ENCODE assay signal across 21 cellular contexts in the genomic region with DNA sequence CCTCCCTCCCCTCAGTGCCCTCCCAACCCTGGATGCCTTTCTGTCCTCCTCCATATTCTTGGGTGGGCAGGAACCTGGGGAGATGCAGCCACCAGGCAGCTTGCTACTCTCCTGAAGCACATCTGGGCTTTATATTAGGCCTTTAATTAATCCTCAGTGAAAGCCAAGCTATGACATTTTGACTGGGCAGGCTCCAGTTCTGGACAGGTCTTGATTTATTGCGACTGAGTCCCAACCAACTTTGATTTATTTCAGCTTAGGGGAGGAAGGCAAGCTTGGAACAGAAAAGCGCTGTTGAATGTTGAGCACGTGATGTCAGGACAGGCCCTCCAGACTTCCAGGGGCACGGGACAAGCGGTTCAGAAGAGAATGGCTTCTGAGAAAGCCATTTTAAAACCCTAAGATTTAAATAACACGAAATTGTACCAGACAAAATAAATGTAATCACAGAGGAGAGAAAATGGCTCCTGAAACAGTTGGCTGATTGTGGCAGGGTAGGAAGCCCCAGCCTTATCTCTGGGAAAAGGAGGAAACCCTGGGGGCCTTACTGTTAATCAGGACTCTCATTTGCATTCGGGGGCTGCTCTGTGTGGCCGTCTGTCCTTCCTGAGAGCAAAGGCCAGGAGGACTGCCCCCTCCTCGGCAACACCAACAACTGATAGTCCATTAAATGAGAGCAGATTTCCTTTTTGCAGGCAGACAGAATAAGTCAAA.
DNase-seq lines count a peak whose midpoint lies in the region; ATAC-seq and TF ChIP-seq lines count a peak whose summit lies in the region.
"Had no signal": no experiment of that assay in that cellular context is flagged by ENCODE, and none has a peak within 500 bp of the region (broad histone marks: within the 10 kb centered on the region; RNA-seq: fewer than 3 reads in every experiment).

No MANE protein-coding gene starts in this region.

- no peaks in the 10 kb centered on the region for H3K36me3 Mint-ChIP-seq in nephron (ENCODE audit: low read depth)

- H3K27me3 Mint-ChIP-seq in nephron (ENCODE audit: low read depth) = peaks cover 32% of the 10 kb centered on the region
- H3K27me3 Mint-ChIP-seq: activated naive CD8-positive, alpha-beta T cell had no signal

- peaks cover 32% of the 10 kb centered on the region for H3K4me1 Mint-ChIP-seq in nephron
- H3K4me1 Mint-ChIP-seq: immature natural killer cell had no signal

- peak overlapping the region; percentile 8 to 30 (median 11) for H3K4me3 Mint-ChIP-seq in nephron
- H3K4me3 Mint-ChIP-seq: activated naive CD8-positive, alpha-beta T cell; immature natural killer cell had no signal

- peak; percentile 52 for DNase-seq in dermis blood vessel endothelial cell
- peak in 1 of 2 donors; percentile 40 for DNase-seq in uterus
- no peak for DNase-seq in NCI-H187 (lab: John Stamatoyannopoulos, UW)
- DNase-seq: activated CD4-positive, alpha-beta T cell treated with anti-CD3 and anti-CD28 coated beads, Interleukin-2, amount 50 U/mL, for 48 hours; activated T-cell treated with anti-CD3 and anti-CD28 coated beads, Interleukin-2, amount 50 U/mL, for 1 hour; Calu3; head of caudate nucleus; immature natural killer cell; mesenchymal stem cell; NCI-H1930; NCI-H446 treated with DMSO at 0.1 percent for 48 hours; stimulated activated CD4-positive, alpha-beta T cell treated with anti-CD3 and anti-CD28 coated beads, Interleukin-4, amount 100 ng/mL, for 1 hour; substantia nigra had no signal

- H3K4me1 ChIP-seq in uterus = no peaks in the 10 kb centered on the region
- H3K4me1 ChIP-seq: breast epithelium had no signal

- ATAC-seq in SK-N-SH treated with all-trans-retinoic acid at 6 μM for 48 hours (peak; percentile 83), HG02852 (IDR thresholded peaks at IDR 0.05; ENCODE audit: unreplicated experiment) (no peak), HG02973 (IDR thresholded peaks at IDR 0.05; ENCODE audit: unreplicated experiment) (no peak)

- intact Hi-C loops in uterus (cut with DNase I; ENCODE audit: low total_unique reads) = no loop called here

- TF ChIP-seq CTCF in nephron (IDR thresholded peaks at IDR 0.05; ENCODE audit: unreplicated experiment in 3 of 3) (no peak), uterus (IDR thresholded peaks at IDR 0.05) (no peak)

- no peaks in the 10 kb centered on the region for H3K9me3 ChIP-seq in uterus
- H3K9me3 ChIP-seq: breast epithelium, neutrophil had no signal

- peak overlapping the region; percentile 95 to 98 (median 98) for H3K27ac Mint-ChIP-seq in nephron
- H3K27ac Mint-ChIP-seq: activated naive CD8-positive, alpha-beta T cell; immature natural killer cell had no signal

- H3K4me3 ChIP-seq in uterus = no peak overlapping the region
- H3K4me3 ChIP-seq: breast epithelium, SK-N-MC had no signal

- no peaks in the 10 kb centered on the region for H3K27me3 ChIP-seq in uterus
- H3K27me3 ChIP-seq: breast epithelium, neutrophil had no signal

- no peaks in the 10 kb centered on the region for H3K9me3 Mint-ChIP-seq in nephron
- H3K9me3 Mint-ChIP-seq: immature natural killer cell had no signal

- H3K27ac ChIP-seq in uterus = peak overlapping the region; percentile 16 to 57
- H3K27ac ChIP-seq: breast epithelium, neutrophil, SK-N-MC had no signal

- no peak for TF ChIP-seq POLR2A in uterus (IDR thresholded peaks at IDR 0.05)

- H3K36me3 ChIP-seq in uterus = no peaks in the 10 kb centered on the region
- H3K36me3 ChIP-seq: breast epithelium, neutrophil had no signal

TF ChIP-seq in SK-N-SH treated with all-trans-retinoic acid at 6 μM for 48 hours, 23 proteins besides CTCF, POLR2A, EP300 and RAD21:
- TF ChIP-seq, protein P1, sequence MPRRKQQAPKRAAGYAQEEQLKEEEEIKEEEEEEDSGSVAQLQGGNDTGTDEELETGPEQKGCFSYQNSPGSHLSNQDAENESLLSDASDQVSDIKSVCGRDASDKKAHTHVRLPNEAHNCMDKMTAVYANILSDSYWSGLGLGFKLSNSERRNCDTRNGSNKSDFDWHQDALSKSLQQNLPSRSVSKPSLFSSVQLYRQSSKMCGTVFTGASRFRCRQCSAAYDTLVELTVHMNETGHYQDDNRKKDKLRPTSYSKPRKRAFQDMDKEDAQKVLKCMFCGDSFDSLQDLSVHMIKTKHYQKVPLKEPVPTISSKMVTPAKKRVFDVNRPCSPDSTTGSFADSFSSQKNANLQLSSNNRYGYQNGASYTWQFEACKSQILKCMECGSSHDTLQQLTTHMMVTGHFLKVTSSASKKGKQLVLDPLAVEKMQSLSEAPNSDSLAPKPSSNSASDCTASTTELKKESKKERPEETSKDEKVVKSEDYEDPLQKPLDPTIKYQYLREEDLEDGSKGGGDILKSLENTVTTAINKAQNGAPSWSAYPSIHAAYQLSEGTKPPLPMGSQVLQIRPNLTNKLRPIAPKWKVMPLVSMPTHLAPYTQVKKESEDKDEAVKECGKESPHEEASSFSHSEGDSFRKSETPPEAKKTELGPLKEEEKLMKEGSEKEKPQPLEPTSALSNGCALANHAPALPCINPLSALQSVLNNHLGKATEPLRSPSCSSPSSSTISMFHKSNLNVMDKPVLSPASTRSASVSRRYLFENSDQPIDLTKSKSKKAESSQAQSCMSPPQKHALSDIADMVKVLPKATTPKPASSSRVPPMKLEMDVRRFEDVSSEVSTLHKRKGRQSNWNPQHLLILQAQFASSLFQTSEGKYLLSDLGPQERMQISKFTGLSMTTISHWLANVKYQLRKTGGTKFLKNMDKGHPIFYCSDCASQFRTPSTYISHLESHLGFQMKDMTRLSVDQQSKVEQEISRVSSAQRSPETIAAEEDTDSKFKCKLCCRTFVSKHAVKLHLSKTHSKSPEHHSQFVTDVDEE (CRISPR knock-in tag; IDR thresholded peaks at IDR 0.05) = peak; percentile 43; the same call in 1 of the 2 replicates
- TF ChIP-seq, protein P2, sequence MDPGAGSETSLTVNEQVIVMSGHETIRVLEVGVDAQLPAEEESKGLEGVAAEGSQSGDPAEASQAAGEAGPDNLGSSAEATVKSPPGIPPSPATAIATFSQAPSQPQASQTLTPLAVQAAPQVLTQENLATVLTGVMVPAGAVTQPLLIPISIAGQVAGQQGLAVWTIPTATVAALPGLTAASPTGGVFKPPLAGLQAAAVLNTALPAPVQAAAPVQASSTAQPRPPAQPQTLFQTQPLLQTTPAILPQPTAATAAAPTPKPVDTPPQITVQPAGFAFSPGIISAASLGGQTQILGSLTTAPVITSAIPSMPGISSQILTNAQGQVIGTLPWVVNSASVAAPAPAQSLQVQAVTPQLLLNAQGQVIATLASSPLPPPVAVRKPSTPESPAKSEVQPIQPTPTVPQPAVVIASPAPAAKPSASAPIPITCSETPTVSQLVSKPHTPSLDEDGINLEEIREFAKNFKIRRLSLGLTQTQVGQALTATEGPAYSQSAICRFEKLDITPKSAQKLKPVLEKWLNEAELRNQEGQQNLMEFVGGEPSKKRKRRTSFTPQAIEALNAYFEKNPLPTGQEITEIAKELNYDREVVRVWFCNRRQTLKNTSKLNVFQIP (CRISPR knock-in tag; IDR thresholded peaks at IDR 0.05; ENCODE audit: borderline replicate concordance, low read depth) = no peak
- TF ChIP-seq PPARA (CRISPR knock-in tag; IDR thresholded peaks at IDR 0.05; ENCODE audit: borderline replicate concordance) (no peak), TOX (CRISPR knock-in tag; IDR thresholded peaks at IDR 0.05; ENCODE audit: borderline replicate concordance) (peak; percentile 16; the same call in 1 of the 2 replicates), GLIS3 (CRISPR knock-in tag; IDR thresholded peaks at IDR 0.05) (peak; percentile 16; the same call in 1 of the 2 replicates)
